Comparison of ENCODE assay signal across 8 cellular contexts in genomic region chr10:133308431-133309110, GRCh38. TPM values are rescaled to one million over a fixed set of nuclear protein-coding genes. Genes with fewer than 3 reads are reported as not detected.
DNase-seq lines count a peak whose midpoint lies in the region; ATAC-seq and TF ChIP-seq lines count a peak whose summit lies in the region.

A gene with protein sequence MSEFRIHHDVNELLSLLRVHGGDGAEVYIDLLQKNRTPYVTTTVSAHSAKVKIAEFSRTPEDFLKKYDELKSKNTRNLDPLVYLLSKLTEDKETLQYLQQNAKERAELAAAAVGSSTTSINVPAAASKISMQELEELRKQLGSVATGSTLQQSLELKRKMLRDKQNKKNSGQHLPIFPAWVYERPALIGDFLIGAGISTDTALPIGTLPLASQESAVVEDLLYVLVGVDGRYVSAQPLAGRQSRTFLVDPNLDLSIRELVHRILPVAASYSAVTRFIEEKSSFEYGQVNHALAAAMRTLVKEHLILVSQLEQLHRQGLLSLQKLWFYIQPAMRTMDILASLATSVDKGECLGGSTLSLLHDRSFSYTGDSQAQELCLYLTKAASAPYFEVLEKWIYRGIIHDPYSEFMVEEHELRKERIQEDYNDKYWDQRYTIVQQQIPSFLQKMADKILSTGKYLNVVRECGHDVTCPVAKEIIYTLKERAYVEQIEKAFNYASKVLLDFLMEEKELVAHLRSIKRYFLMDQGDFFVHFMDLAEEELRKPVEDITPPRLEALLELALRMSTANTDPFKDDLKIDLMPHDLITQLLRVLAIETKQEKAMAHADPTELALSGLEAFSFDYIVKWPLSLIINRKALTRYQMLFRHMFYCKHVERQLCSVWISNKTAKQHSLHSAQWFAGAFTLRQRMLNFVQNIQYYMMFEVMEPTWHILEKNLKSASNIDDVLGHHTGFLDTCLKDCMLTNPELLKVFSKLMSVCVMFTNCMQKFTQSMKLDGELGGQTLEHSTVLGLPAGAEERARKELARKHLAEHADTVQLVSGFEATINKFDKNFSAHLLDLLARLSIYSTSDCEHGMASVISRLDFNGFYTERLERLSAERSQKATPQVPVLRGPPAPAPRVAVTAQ (minus strand): TSS chr10:133308872. CDS start chr10:133302941, 5,931 bp downstream.
Gene ZNF511, plus strand, starts transcription at chr10:133308914. Its CDS starts 30 bp downstream, at chr10:133308944.

- intact Hi-C loops in breast epithelium (cut with DNase I; ENCODE audit: low total_unique reads): no loop called here

- TF ChIP-seq CTCF in WERI-Rb-1 (IDR thresholded peaks at IDR 0.05; ENCODE audit: low read depth, low read length) (0 out of 2 replicates have a peak, but pooled peaks have one; percentile 10), breast epithelium (IDR thresholded peaks at IDR 0.05) (no peak)

- peak; percentile 87 for DNase-seq in DMS 273 (lab: John Stamatoyannopoulos, UW; ENCODE audit: unreplicated experiment)
- DNase-seq in DMS 273 treated with DMSO at 0.1 percent for 48 hours (lab: John Stamatoyannopoulos, UW): no peak
- peak; percentile 44 to 72 for DNase-seq in NCI-H2081 (lab: John Stamatoyannopoulos, UW)
- peak; percentile 81 for DNase-seq in WERI-Rb-1
- DNase-seq in breast epithelium (ENCODE audit: low spot score in 2 of 2): peak; percentile 83 to 85
- peak; percentile 85 for DNase-seq in iPS-NIHi7 (ENCODE audit: extremely low spot score)
- DNase-seq in smooth muscle cell of the brain vasculature (ENCODE audit: low read depth, low spot score): peak; percentile 51

- H3K4me3 ChIP-seq in WERI-Rb-1 (ENCODE audit: low read depth, low read length) (peak within 1 kb of the TSS; percentile 83), breast epithelium (peak within 1 kb of the TSS; percentile 87 to 99 (median 92))

- H3K27ac ChIP-seq in WERI-Rb-1: peak within 1 kb of the TSS; percentile 96
- H3K27ac ChIP-seq in breast epithelium: peak within 1 kb of the TSS; percentile 98 to 99

- peaks cover 0 to 7% of the 10 kb centered on the region in 2 donors for H3K4me1 ChIP-seq in breast epithelium

- H3K27me3 ChIP-seq in WERI-Rb-1 (ENCODE audit: insufficient read depth, low read depth, severe bottlenecking) (no peaks in the 10 kb centered on the region), breast epithelium (no peaks in the 10 kb centered on the region)

- peak; percentile 88 for ATAC-seq in HG02759 (IDR thresholded peaks at IDR 0.05; ENCODE audit: unreplicated experiment)

- peaks cover 27% of the 10 kb centered on the region for H3K36me3 ChIP-seq in WERI-Rb-1
- no peaks in the 10 kb centered on the region for H3K36me3 ChIP-seq in breast epithelium

- TF ChIP-seq POLR2A in breast epithelium (IDR thresholded peaks at IDR 0.05): no peak

- no peaks in the 10 kb centered on the region for H3K9me3 ChIP-seq in WERI-Rb-1 (ENCODE audit: severe bottlenecking)
- no peaks in the 10 kb centered on the region for H3K9me3 ChIP-seq in breast epithelium

RNA-seq across cellular contexts. Expression of the first gene that starts in this region (rescaled TPM):
- 10 to 100 TPM; 33.6 to 40.0 (median 39.5) TPM for total RNA-seq in breast epithelium

RNA-seq across cellular contexts. Expression of gene ZNF511, which starts in this region (rescaled TPM):
- 10 to 100 TPM; 27.4 to 33.2 (median 32.1) TPM for total RNA-seq in breast epithelium
